Comparison of ENCODE assay signal across 8 cellular contexts in genomic region chr2:223956267-223956666, GRCh38. TPM values are rescaled to one million over a fixed set of nuclear protein-coding genes. Genes with fewer than 3 reads are reported as not detected.
DNase-seq lines count a peak whose midpoint lies in the region; ATAC-seq and TF ChIP-seq lines count a peak whose summit lies in the region.

No MANE protein-coding gene starts in this region.

- H3K27me3 Mint-ChIP-seq in effector memory CD8-positive, alpha-beta T cell = no peaks in the 10 kb centered on the region

- no peaks in the 10 kb centered on the region for H3K9me3 Mint-ChIP-seq in effector memory CD8-positive, alpha-beta T cell

- H3K36me3 ChIP-seq in spleen = peaks cover 0 to 19% (median 4%) of the 10 kb centered on the region in 6 donors

- TF ChIP-seq CTCF in spleen (IDR thresholded peaks at IDR 0.05 in 8 of 11, conservative IDR thresholded peaks at IDR 0.05 in 3 of 11) = no peak

- peaks cover 15% of the 10 kb centered on the region for H3K36me3 Mint-ChIP-seq in effector memory CD8-positive, alpha-beta T cell (ENCODE audit: insufficient read depth)

- H3K27ac Mint-ChIP-seq in effector memory CD8-positive, alpha-beta T cell = peak overlapping the region in 1 of 2 donors; percentile 99

- H3K9me3 ChIP-seq in spleen = no peaks in the 10 kb centered on the region

- no peak for DNase-seq in effector memory CD8-positive, alpha-beta T cell
- no peak for DNase-seq in spleen
- DNase-seq in sciatic nerve (ENCODE audit: low spot score) = no peak
- DNase-seq in glomerular visceral epithelial cell (ENCODE audit: extremely low spot score) = no peak
- DNase-seq in COLO829 (ENCODE audit: low spot score) = no peak

- peak overlapping the region in 7 of 8 donors; percentile 86 to 93 (median 91) for H3K27ac ChIP-seq in spleen

- H3K4me1 Mint-ChIP-seq in effector memory CD8-positive, alpha-beta T cell (ENCODE audit: low read depth in 2 of 2) = peaks cover 25 to 27% of the 10 kb centered on the region in 2 donors

- peak overlapping the region in 1 of 8 donors; percentile 95 for H3K4me3 ChIP-seq in spleen

- intact Hi-C loops in spleen (cut with DNase I; ENCODE audit: low total_unique reads) (no loop called here), sciatic nerve (cut with DNase I) (no loop called here)

- no peak for TF ChIP-seq POLR2A in spleen (IDR thresholded peaks at IDR 0.05)

- ATAC-seq in GM19043 (IDR thresholded peaks at IDR 0.05; ENCODE audit: low read depth, unreplicated experiment) (peak; percentile 29), HG03565 (IDR thresholded peaks at IDR 0.05; ENCODE audit: unreplicated experiment) (peak; percentile 27), sciatic nerve (no peak), HG03460 (IDR thresholded peaks at IDR 0.05; ENCODE audit: unreplicated experiment) (no peak)
- ATAC-seq in effector memory CD8-positive, alpha-beta T cell (replicated peaks) = no peak

- peak overlapping the region; percentile 98 to 99 for H3K4me3 Mint-ChIP-seq in effector memory CD8-positive, alpha-beta T cell

- no peaks in the 10 kb centered on the region for H3K27me3 ChIP-seq in spleen (replicated peaks in 1 of 7)

- peaks cover 33 to 75% (median 48%) of the 10 kb centered on the region in 6 donors for H3K4me1 ChIP-seq in spleen

- 75 to 82% (median 79%) methylated on average over 4 of the region's 4 CpGs for WGBS in spleen, 5 donors

RNA-seq across cellular contexts. Expression of gene MRPL44, which starts 1.0 kb away (rescaled TPM):
- total RNA-seq in spleen (10 to 100 TPM; 21.9 to 36.3 (median 25.7) TPM), sciatic nerve (14.5 TPM)
- 10 to 100 TPM; 19.4 to 34.6 (median 26.4) TPM for polyA plus RNA-seq in spleen

RNA-seq across cellular contexts. Expression of gene WDFY1, which starts 11.1 kb away (rescaled TPM):
- total RNA-seq in spleen = 10 to 100 TPM; 46.4 to 68.5 (median 54.7) TPM
- polyA plus RNA-seq in spleen = 10 to 100 TPM; 14.3 to 20.4 (median 18.1) TPM
- total RNA-seq in sciatic nerve = 48.6 TPM

Comparison
In these comparisons a context has a peak if more than half of its experiments do, and no peak if none do; other contexts are left out.
1. ATAC-seq: peak in GM19043 (single experiment) and HG03565 (single experiment); none in effector memory CD8-positive, alpha-beta T cell (single experiment), sciatic nerve (single experiment) and HG03460 (single experiment).